In the genomic region with DNA sequence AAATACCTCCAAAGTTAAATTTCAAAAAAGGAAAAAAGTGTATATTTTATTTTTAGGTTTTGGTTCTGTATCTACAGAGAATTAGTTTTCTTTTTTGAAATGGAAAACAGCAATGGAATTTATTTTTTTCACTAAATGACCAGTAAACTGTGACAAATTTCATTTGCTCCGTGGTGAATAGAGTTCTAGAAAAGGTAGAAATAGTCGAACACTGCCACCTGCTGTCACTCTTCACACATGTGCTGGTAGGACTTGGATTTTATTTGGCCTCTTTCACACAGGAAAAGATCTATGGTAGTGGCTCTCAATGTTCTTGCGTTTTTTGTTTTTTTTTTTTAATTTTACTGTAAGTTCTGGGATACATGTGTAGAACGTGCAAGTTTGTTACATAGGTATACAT, we compare ENCODE assay signal across 8 cellular contexts.
DNase-seq lines count a peak whose midpoint lies in the region; ATAC-seq and TF ChIP-seq lines count a peak whose summit lies in the region.

No MANE protein-coding gene starts in this region.

- BruUV-seq in OCI-LY7 (replicated peaks; lab: Mats Ljungman, UMichigan), result no TSS peak

- DNase-seq in AG04450 (ENCODE audit: low read depth, low spot score) (peak; percentile 56), GM12865 (ENCODE audit: low read depth) (peak; percentile 44), OCI-LY7 (ENCODE audit: low spot score) (peak; percentile 37), lower lobe of right lung (no peak), uterus (peak; percentile 23 to 40)
- DNase-seq in central memory CD4-positive, alpha-beta T cell, result peak; percentile 9

- H3K4me1 ChIP-seq in OCI-LY7 (ENCODE audit: insufficient read depth, low read length, poor library complexity, severe bottlenecking) (no peaks in the 10 kb centered on the region), lower lobe of right lung (peaks cover 14% of the 10 kb centered on the region), uterus (no peaks in the 10 kb centered on the region)

- H3K9me3 ChIP-seq in AG04450 (ENCODE audit: control insufficient read depth, insufficient read depth, low read length) (no peaks in the 10 kb centered on the region; the same call in 1 of the 2 replicates), OCI-LY7 (ENCODE audit: low read length) (no peaks in the 10 kb centered on the region), lower lobe of right lung (no peaks in the 10 kb centered on the region), uterus (no peaks in the 10 kb centered on the region)

- H3K36me3 ChIP-seq in OCI-LY7 (ENCODE audit: insufficient read depth, low read length), result no peaks in the 10 kb centered on the region
- H3K36me3 ChIP-seq in lower lobe of right lung, result no peaks in the 10 kb centered on the region
- no peaks in the 10 kb centered on the region for H3K36me3 ChIP-seq in uterus

- POLR2A ChIA-PET in AG04450 (lab: Yijun Ruan, JAX) (no interaction called here), OCI-LY7 (lab: Charles Lee) (no interaction called here)

- ATAC-seq in HG03432 (IDR thresholded peaks at IDR 0.05; ENCODE audit: unreplicated experiment) (peak; percentile 83), lower lobe of right lung (peak in 1 of 2 donors; percentile 65), GM18517 (IDR thresholded peaks at IDR 0.05; ENCODE audit: unreplicated experiment) (no peak)

- peak; percentile 67 for TF ChIP-seq CTCF in AG04450 (IDR thresholded peaks at IDR 0.05; ENCODE audit: low read depth, low read length)
- peak; percentile 37 for TF ChIP-seq CTCF in GM12865 (IDR thresholded peaks at IDR 0.05; ENCODE audit: insufficient read depth, low read depth, low read length, missing control alignments)
- TF ChIP-seq CTCF in OCI-LY7 (conservative IDR thresholded peaks at IDR 0.05; ENCODE audit: low read length), result peak; percentile 74
- TF ChIP-seq CTCF in lower lobe of right lung (IDR thresholded peaks at IDR 0.05), result peak; percentile 57
- peak; percentile 46 to 63 (median 53) for TF ChIP-seq CTCF in uterus (IDR thresholded peaks at IDR 0.05)

- intact Hi-C loops in OCI-LY7 (cut with micrococcal nuclease; ENCODE audit: unreplicated experiment), result loop anchor here (5.0 kb wide), 1 partner anchor 1021 kb away; no protein-coding TSS in a partner anchor
- intact Hi-C loops in lower lobe of right lung (cut with DNase I), result no loop called here
- intact Hi-C loops in uterus (cut with DNase I; ENCODE audit: low total_unique reads), result no loop called here

- H3K27ac ChIP-seq in AG04450 (ENCODE audit: low read depth, low read length) (no peak overlapping the region), OCI-LY7 (ENCODE audit: low read depth, low read length, poor library complexity, severe bottlenecking) (no peak overlapping the region), lower lobe of right lung (no peak overlapping the region), uterus (no peak overlapping the region)

- H3K4me2 ChIP-seq in OCI-LY7 (ENCODE audit: low read length), result no peak overlapping the region

- no peak overlapping the region for H2AFZ ChIP-seq in OCI-LY7 (ENCODE audit: low read length)

- CTCF ChIA-PET in AG04450 (lab: Charles Lee) (no interaction called here), OCI-LY7 (lab: Charles Lee; ENCODE audit: unreplicated experiment) (no interaction called here)

- no peaks in the 10 kb centered on the region for H4K20me1 ChIP-seq in OCI-LY7 (ENCODE audit: insufficient read depth, low read length)

- H3K79me2 ChIP-seq in OCI-LY7 (ENCODE audit: insufficient read depth, low read depth, low read length), result no peaks in the 10 kb centered on the region

- H3K27me3 ChIP-seq in AG04450 (ENCODE audit: control insufficient read depth, insufficient read depth, low read length) (no peaks in the 10 kb centered on the region), lower lobe of right lung (ENCODE audit: low read depth) (no peaks in the 10 kb centered on the region), uterus (no peaks in the 10 kb centered on the region)

- TF ChIP-seq POLR2A in uterus (IDR thresholded peaks at IDR 0.05), result no peak

- no peak overlapping the region for H3K4me3 ChIP-seq in AG04450 (ENCODE audit: low read depth, low read length)
- H3K4me3 ChIP-seq in GM12865 (ENCODE audit: low read depth, low read length), result no peak overlapping the region
- H3K4me3 ChIP-seq in OCI-LY7 (ENCODE audit: low read depth, low read length, poor library complexity, severe bottlenecking), result no peak overlapping the region
- no peak overlapping the region for H3K4me3 ChIP-seq in lower lobe of right lung
- no peak overlapping the region for H3K4me3 ChIP-seq in uterus

- no peaks in the 10 kb centered on the region for H3K9me2 ChIP-seq in OCI-LY7 (ENCODE audit: insufficient read depth, low read length)
